16 cellular contexts compared by ENCODE assay signal in the genomic region with DNA sequence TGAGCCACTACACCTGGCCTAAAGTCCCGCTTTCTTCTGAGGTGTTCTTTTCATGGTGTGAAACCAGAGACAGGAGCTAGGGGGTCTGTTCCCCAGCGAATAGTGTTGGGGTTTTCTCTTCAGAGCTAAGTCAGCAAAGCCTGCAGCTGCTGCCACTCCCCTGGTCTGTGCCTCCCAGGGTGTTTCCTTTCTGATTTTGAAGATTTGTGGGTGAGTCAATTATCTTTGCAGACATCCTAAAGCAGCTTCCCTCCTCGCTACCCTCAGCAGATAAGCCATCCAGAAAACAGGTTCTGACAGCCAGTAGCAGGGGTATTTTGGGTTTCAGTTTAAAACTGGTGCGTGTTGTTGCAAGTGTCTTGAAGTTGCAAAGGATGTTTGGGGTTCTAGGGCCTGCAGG.
A peak's percentile ranks its signal among the peaks of the same experiment; 100 is the strongest.
DNase-seq lines count a peak whose midpoint lies in the region; ATAC-seq, FAIRE-seq and TF ChIP-seq lines count a peak whose summit lies in the region.
"Had no signal": no experiment of that assay in that cellular context is flagged by ENCODE, and none has a peak within 500 bp of the region (broad histone marks: within the 10 kb centered on the region; RNA-seq: fewer than 3 reads in every experiment).

No MANE protein-coding gene starts in this region.

- H3K27me3 ChIP-seq in pancreas: no peaks in the 10 kb centered on the region
- H3K27me3 ChIP-seq: sigmoid colon had no signal

- H3K36me3 ChIP-seq in OCI-LY7 (ENCODE audit: insufficient read depth, low read length): no peaks in the 10 kb centered on the region
- no peaks in the 10 kb centered on the region for H3K36me3 ChIP-seq in pancreas
- H3K36me3 ChIP-seq: sigmoid colon had no signal

- peaks cover 49% of the 10 kb centered on the region for H3K4me1 Mint-ChIP-seq in activated T-helper 17 cell treated with anti-CD3 and anti-CD28 coated beads, Interleukin-2, amount 50 U/mL, for 72 hours
- H3K4me1 Mint-ChIP-seq in neural crest cell: peaks cover 41% of the 10 kb centered on the region

- peak overlapping the region; percentile 35 for H3K27ac Mint-ChIP-seq in activated T-helper 17 cell treated with anti-CD3 and anti-CD28 coated beads, Interleukin-2, amount 50 U/mL, for 72 hours
- H3K27ac Mint-ChIP-seq in neural crest cell (ENCODE audit: unreplicated experiment): peak overlapping the region; percentile 39

- H3K4me3 Mint-ChIP-seq in activated T-helper 17 cell treated with anti-CD3 and anti-CD28 coated beads, Interleukin-2, amount 50 U/mL, for 72 hours: peak overlapping the region; percentile 48
- H3K4me3 Mint-ChIP-seq in neural crest cell: no peak overlapping the region

- peaks cover 15% of the 10 kb centered on the region for H3K4me1 ChIP-seq in OCI-LY7 (ENCODE audit: insufficient read depth, low read length, poor library complexity, severe bottlenecking)
- H3K4me1 ChIP-seq in pancreas: peaks cover 0 to 5% (median 0%) of the 10 kb centered on the region in 3 donors
- H3K4me1 ChIP-seq: sigmoid colon had no signal

- no peaks in the 10 kb centered on the region for H3K9me3 Mint-ChIP-seq in activated T-helper 17 cell treated with anti-CD3 and anti-CD28 coated beads, Interleukin-2, amount 50 U/mL, for 72 hours
- H3K9me3 Mint-ChIP-seq in neural crest cell: peaks cover 3% of the 10 kb centered on the region

- intact Hi-C loops in OCI-LY7 (cut with micrococcal nuclease; ENCODE audit: unreplicated experiment): no loop called here
- intact Hi-C loops in pancreas (cut with DNase I): no loop called here

- H3K36me3 Mint-ChIP-seq in activated T-helper 17 cell treated with anti-CD3 and anti-CD28 coated beads, Interleukin-2, amount 50 U/mL, for 72 hours (ENCODE audit: low read depth): no peaks in the 10 kb centered on the region
- H3K36me3 Mint-ChIP-seq in neural crest cell (ENCODE audit: low read depth): no peaks in the 10 kb centered on the region

- no peak overlapping the region for H3K4me2 ChIP-seq in OCI-LY7 (ENCODE audit: low read length)

- H3K27me3 Mint-ChIP-seq in activated T-helper 17 cell treated with anti-CD3 and anti-CD28 coated beads, Interleukin-2, amount 50 U/mL, for 72 hours: no peaks in the 10 kb centered on the region
- no peaks in the 10 kb centered on the region for H3K27me3 Mint-ChIP-seq in neural crest cell (ENCODE audit: low read depth)

- H3K27ac ChIP-seq in OCI-LY7 (ENCODE audit: low read depth, low read length, poor library complexity, severe bottlenecking) (no peak overlapping the region), pancreas (no peak overlapping the region)
- H3K27ac ChIP-seq: sigmoid colon had no signal

- no peaks in the 10 kb centered on the region for H3K79me2 ChIP-seq in OCI-LY7 (ENCODE audit: insufficient read depth, low read depth, low read length)

- H4K20me1 ChIP-seq in OCI-LY7 (ENCODE audit: insufficient read depth, low read length): no peaks in the 10 kb centered on the region

- H3K4me3 ChIP-seq in OCI-LY7 (ENCODE audit: low read depth, low read length, poor library complexity, severe bottlenecking) (no peak overlapping the region), pancreas (no peak overlapping the region)
- H3K4me3 ChIP-seq: sigmoid colon had no signal

- POLR2A ChIA-PET in OCI-LY7 (lab: Charles Lee): interaction anchor here (0.7 to 1.4 kb wide), 5 partner anchors 11 to 502 kb away, joined by 3 to 4 read pairs (median 3); no protein-coding TSS in a partner anchor

- no peak overlapping the region for H2AFZ ChIP-seq in OCI-LY7 (ENCODE audit: low read length)

- no peak for FAIRE-seq in pancreas (lab: Jason Lieb, UNC)
- FAIRE-seq: A204.1 had no signal

- no peaks in the 10 kb centered on the region for H3K9me2 ChIP-seq in OCI-LY7 (ENCODE audit: insufficient read depth, low read length)

- H3K9me3 ChIP-seq in OCI-LY7 (ENCODE audit: low read length): no peaks in the 10 kb centered on the region
- H3K9me3 ChIP-seq in pancreas: no peaks in the 10 kb centered on the region
- H3K9me3 ChIP-seq: sigmoid colon had no signal

- CTCF ChIA-PET in OCI-LY7 (lab: Charles Lee; ENCODE audit: unreplicated experiment): no interaction called here

- peak; percentile 59 for DNase-seq in activated CD8-positive, alpha-beta memory T cell treated with anti-CD3 and anti-CD28 coated beads for 24 hours
- no peak for DNase-seq in activated CD8-positive, alpha-beta memory T cell treated with anti-CD3 and anti-CD28 coated beads, Interleukin-2, amount 50 U/mL, for 4 hours
- DNase-seq in OCI-LY7 (ENCODE audit: low spot score): peak; percentile 24
- DNase-seq in neural crest cell (ENCODE audit: low read depth, low spot score): no peak
- DNase-seq in pancreas: no peak
- DNase-seq: dermis blood vessel endothelial cell, DMS79 treated with DMSO at 0.1 percent for 48 hours, islet precursor cell, NCI-H2081 treated with DMSO at 0.1 percent for 48 hours, sigmoid colon, T1000, trophoblast cell had no signal

- WGBS in pancreas, 2 donors: 89 to 95% methylated on average over 4 of the region's 4 CpGs

- ATAC-seq in activated T-helper 17 cell treated with anti-CD3 and anti-CD28 coated beads, Interleukin-2, amount 50 U/mL, for 72 hours (replicated peaks): peak; percentile 31
- ATAC-seq in pancreas (no peak), HG02973 (IDR thresholded peaks at IDR 0.05; ENCODE audit: unreplicated experiment) (no peak), GM18909 (IDR thresholded peaks at IDR 0.05; ENCODE audit: poor library complexity, unreplicated experiment) (no peak)

- TF ChIP-seq CTCF in OCI-LY7 (conservative IDR thresholded peaks at IDR 0.05; ENCODE audit: low read length) (no peak), neural crest cell (conservative IDR thresholded peaks at IDR 0.05) (no peak), pancreas (IDR thresholded peaks at IDR 0.05) (no peak)

- BruUV-seq in OCI-LY7 (replicated peaks; lab: Mats Ljungman, UMichigan): no TSS peak

Comparison
In these comparisons a context has a peak if more than half of its experiments do, and no peak if none do; other contexts are left out.
1. DNase-seq: peak in activated CD8-positive, alpha-beta memory T cell treated with anti-CD3 and anti-CD28 coated beads for 24 hours (single experiment) and OCI-LY7 (single experiment); none in activated CD8-positive, alpha-beta memory T cell treated with anti-CD3 and anti-CD28 coated beads, Interleukin-2, amount 50 U/mL, for 4 hours (single experiment), neural crest cell (single experiment) and pancreas (0 of 6).